8 cellular contexts compared by ENCODE assay signal in the genomic region with DNA sequence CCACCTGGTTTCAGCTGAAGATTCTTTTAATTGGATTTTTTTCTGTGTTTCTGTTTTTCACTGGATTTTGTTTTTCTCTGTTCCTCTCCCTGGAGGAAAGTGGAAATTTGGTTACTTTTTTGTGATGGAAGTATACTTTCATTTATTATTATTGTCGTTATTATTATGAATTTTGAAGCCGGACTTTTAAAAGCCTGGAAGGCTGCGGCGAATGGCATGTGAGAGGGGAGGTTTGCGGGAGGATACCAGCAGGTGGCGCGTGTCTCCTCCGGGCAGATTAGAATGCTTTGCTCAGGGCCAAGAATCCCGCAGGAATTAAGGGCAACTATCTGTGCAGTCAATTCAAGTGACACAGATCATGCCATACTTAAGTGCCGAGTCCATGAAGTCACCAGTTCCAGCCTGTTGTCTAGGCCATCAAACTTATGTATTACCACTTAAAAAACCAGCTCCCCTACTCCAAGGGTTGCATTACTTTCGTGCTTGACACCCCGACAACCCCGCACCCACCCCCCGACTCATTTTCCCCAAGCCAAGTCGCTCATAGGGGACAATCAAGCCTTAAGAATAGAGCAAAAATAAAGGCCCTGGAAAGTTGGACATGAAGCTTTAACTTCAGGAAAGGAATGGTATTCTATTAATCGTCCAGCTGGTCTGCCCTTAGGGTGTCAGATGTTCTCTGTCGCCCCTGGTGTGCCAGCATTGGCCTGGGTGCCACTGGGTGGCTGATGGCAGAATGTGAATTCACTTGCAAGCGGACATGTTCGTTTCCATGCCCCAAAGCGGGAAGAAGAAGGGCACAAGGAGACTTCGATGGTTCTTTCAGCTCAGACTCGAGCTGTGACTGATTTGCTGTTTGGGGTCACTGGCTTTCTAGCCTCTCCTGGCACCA. TPM values are rescaled to one million over a fixed set of nuclear protein-coding genes. Genes with fewer than 3 reads are reported as not detected.
DNase-seq lines count a peak whose midpoint lies in the region; ATAC-seq lines count a peak whose summit lies in the region.

No MANE protein-coding gene starts in this region.

- H3K4me3 ChIP-seq in GM23248: peak overlapping the region; percentile 91

- H3K9me2 ChIP-seq in GM23248 (ENCODE audit: insufficient read depth): no peaks in the 10 kb centered on the region

- no peak for ATAC-seq in GM18868 (IDR thresholded peaks at IDR 0.05; ENCODE audit: unreplicated experiment)

- H2AFZ ChIP-seq in GM23248: peak overlapping the region; percentile 95

- H3K9me3 ChIP-seq in GM23248 (ENCODE audit: low read depth): no peaks in the 10 kb centered on the region

- H3F3A ChIP-seq in GM23248 (ENCODE audit: insufficient read depth): peaks cover 24% of the 10 kb centered on the region

- in situ Hi-C loops in GM23248 (cut with MboI): loop anchor here (10.0 kb wide), 1 partner anchor 163 kb away; no protein-coding TSS in a partner anchor

- no peaks in the 10 kb centered on the region for H3K27me3 ChIP-seq in GM23248 (replicated peaks; ENCODE audit: insufficient read depth)

- no peaks in the 10 kb centered on the region; the same call in 1 of the 2 replicates for H4K20me1 ChIP-seq in GM23248 (ENCODE audit: insufficient read depth)

- H3K9ac ChIP-seq in GM23248: peak overlapping the region; percentile 87; the same call in 1 of the 2 replicates

- H3K27ac ChIP-seq in GM23248: no peak overlapping the region

- H3K4me1 ChIP-seq in GM23248 (ENCODE audit: insufficient read depth): peaks cover 16% of the 10 kb centered on the region

- WGBS in GM23248 (ENCODE audit: low coverage in 1 of 2, low lambda C conversion rate in 2 of 2, missing lambda C conversion rate in 2 of 2), 2 experiments: 38 to 39% methylated on average over 21 to 22 of the region's 22 CpGs

- no peaks in the 10 kb centered on the region for H3K36me3 ChIP-seq in GM23248 (ENCODE audit: low read depth)

- H3K79me2 ChIP-seq in GM23248 (ENCODE audit: insufficient read depth): peaks cover 32% of the 10 kb centered on the region

- DNase-seq in AG08395 (ENCODE audit: low spot score) (peak; percentile 74), GM23248 (peak; percentile 88), NCI-H446 (lab: John Stamatoyannopoulos, UW) (peak; percentile 44 to 81), lung microvascular endothelial cell (ENCODE audit: low read depth in 2 of 2) (peak; percentile 79 to 81)
- peak; percentile 78 to 82 for DNase-seq in activated CD4-positive, alpha-beta T cell treated with anti-CD3 and anti-CD28 coated beads, Interleukin-2, amount 50 U/mL, for 48 hours
- DNase-seq in effector CD4-positive, alpha-beta T cell: peak; percentile 56
- DNase-seq in stimulated activated CD4-positive, alpha-beta T cell treated with anti-CD3 and anti-CD28 coated beads, TNF-alpha, amount 100 ng/mL, for 4 hours (ENCODE audit: low read depth in 3 of 3): peak; percentile 33 to 51 (median 37)

- peak overlapping the region; percentile 98 for H3K4me2 ChIP-seq in GM23248 (ENCODE audit: unreplicated experiment)

RNA-seq across cellular contexts. Expression of gene LRCH1, which starts 1.3 kb away (rescaled TPM):
- 3.4 and 5.0 TPM in 2 replicates for total RNA-seq in GM23248 (2014; rRNA removed; shearing (Covaris generic))
- 4.3 and 4.7 TPM in 2 replicates for polyA plus RNA-seq in GM23248 (2016; fragmentation: Nextera tagmentation; extraction: Ambion mirVana)
- 11.5 and 11.8 TPM in 2 replicates for total RNA-seq in lung microvascular endothelial cell

Comparison
In these comparisons a context has a peak if more than half of its experiments do, and no peak if none do; other contexts are left out.
1. DNase-seq: peak in every context shown above with its lines; median percentile 88 in GM23248; 80 in activated CD4-positive, alpha-beta T cell treated with anti-CD3 and anti-CD28 coated beads, Interleukin-2, amount 50 U/mL, for 48 hours; 80 in lung microvascular endothelial cell; 74 in AG08395; 62 in NCI-H446; 56 in effector CD4-positive, alpha-beta T cell; 37 in stimulated activated CD4-positive, alpha-beta T cell treated with anti-CD3 and anti-CD28 coated beads, TNF-alpha, amount 100 ng/mL, for 4 hours.